17 cellular contexts compared by ENCODE assay signal in the genomic region with DNA sequence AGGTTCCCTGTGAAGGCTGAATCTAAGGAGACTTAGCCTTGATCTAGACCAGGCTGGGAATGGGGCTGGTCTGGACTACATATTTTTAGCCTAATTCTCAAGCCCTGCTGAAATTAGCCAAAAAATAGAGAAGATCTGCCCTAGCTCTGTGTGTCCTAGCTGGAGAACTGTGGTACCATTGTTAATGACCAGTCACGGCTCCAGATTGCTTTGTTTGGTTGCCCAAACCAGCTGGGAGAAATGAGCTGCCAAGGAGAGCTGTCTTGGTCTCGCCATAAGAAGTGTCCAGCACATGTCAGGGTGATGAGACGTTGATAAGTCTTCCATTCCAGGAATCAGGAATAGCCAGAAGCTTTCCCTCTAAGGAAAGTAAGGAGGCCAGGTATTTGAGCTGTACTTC. TPM values are rescaled to one million over a fixed set of nuclear protein-coding genes. Genes with fewer than 3 reads are reported as not detected.
"Had no signal": no experiment of that assay in that cellular context is flagged by ENCODE, and none has a peak within 500 bp of the region (broad histone marks: within the 10 kb centered on the region; RNA-seq: fewer than 3 reads in every experiment).

No MANE protein-coding gene starts in this region.

- ATAC-seq: activated CD8-positive, alpha-beta memory T cell treated with anti-CD3 and anti-CD28 coated beads, Interleukin-2, amount 10 ng/mL, durations not matched to agents 7 days and 5 days; natural killer cell; stimulated activated naive B cell treated with anti-CD40 and anti-IgM and Interleukin-4, amounts not matched to agents 10 μg/mL and 1 μg/mL and 100 μg/mL, for 72 hours had no signal

- H3K36me3 Mint-ChIP-seq: activated CD8-positive, alpha-beta memory T cell treated with anti-CD3 and anti-CD28 coated beads, Interleukin-2, amount 10 ng/mL, durations not matched to agents 7 days and 5 days; natural killer cell; stimulated activated naive B cell treated with anti-CD40 and anti-IgM and Interleukin-4, amounts not matched to agents 10 μg/mL and 1 μg/mL and 100 μg/mL, for 72 hours had no signal

- H3K27ac ChIP-seq: ascending aorta, sigmoid colon, suprapubic skin had no signal

- H3K27ac Mint-ChIP-seq: activated CD8-positive, alpha-beta memory T cell treated with anti-CD3 and anti-CD28 coated beads, Interleukin-2, amount 10 ng/mL, durations not matched to agents 7 days and 5 days; natural killer cell; stimulated activated naive B cell treated with anti-CD40 and anti-IgM and Interleukin-4, amounts not matched to agents 10 μg/mL and 1 μg/mL and 100 μg/mL, for 72 hours had no signal

- H3K4me3 ChIP-seq: ascending aorta, sigmoid colon, suprapubic skin had no signal

- H3K4me1 ChIP-seq: ascending aorta, sigmoid colon had no signal

- H3K4me1 Mint-ChIP-seq: activated CD8-positive, alpha-beta memory T cell treated with anti-CD3 and anti-CD28 coated beads, Interleukin-2, amount 10 ng/mL, durations not matched to agents 7 days and 5 days; natural killer cell; stimulated activated naive B cell treated with anti-CD40 and anti-IgM and Interleukin-4, amounts not matched to agents 10 μg/mL and 1 μg/mL and 100 μg/mL, for 72 hours had no signal

- H3K9me3 ChIP-seq: ascending aorta, sigmoid colon, suprapubic skin had no signal

- DNase-seq: activated CD8-positive, alpha-beta memory T cell treated with anti-CD3 and anti-CD28 coated beads, Interleukin-2, amount 10 ng/mL, durations not matched to agents 7 days and 5 days; activated gamma-delta T cell treated with Interleukin-2 at 50 U/mL for 16 hours; activated T-cell treated with anti-CD3 and anti-CD28 coated beads, Interleukin-2, amount 50 U/mL, for 48 hours; cortex of kidney; effector memory CD4-positive, alpha-beta T cell; erythroblast; natural killer cell; sigmoid colon; stimulated activated CD4-positive, alpha-beta T cell treated with anti-CD3 and anti-CD28 coated beads, Interleukin-2, amount 100 ng/mL, for 24 hours; stimulated activated naive B cell treated with anti-CD40 and anti-IgM and Interleukin-4, amounts not matched to agents 10 μg/mL and 1 μg/mL and 100 μg/mL, for 72 hours had no signal

- H3K9me3 Mint-ChIP-seq: natural killer cell; stimulated activated naive B cell treated with anti-CD40 and anti-IgM and Interleukin-4, amounts not matched to agents 10 μg/mL and 1 μg/mL and 100 μg/mL, for 72 hours had no signal

- H3K4me3 Mint-ChIP-seq: activated CD8-positive, alpha-beta memory T cell treated with anti-CD3 and anti-CD28 coated beads, Interleukin-2, amount 10 ng/mL, durations not matched to agents 7 days and 5 days; natural killer cell; stimulated activated naive B cell treated with anti-CD40 and anti-IgM and Interleukin-4, amounts not matched to agents 10 μg/mL and 1 μg/mL and 100 μg/mL, for 72 hours had no signal

- H3K27me3 ChIP-seq: ascending aorta had no signal

RNA-seq across cellular contexts. Expression of a gene that starts 20.7 kb away (rescaled TPM):
- total RNA-seq: activated CD8-positive, alpha-beta memory T cell treated with anti-CD3 and anti-CD28 coated beads, Interleukin-2, amount 10 ng/mL, durations not matched to agents 7 days and 5 days; ascending aorta; lung microvascular endothelial cell; mucosa of gallbladder; natural killer cell; pulmonary artery endothelial cell; sigmoid colon; suprapubic skin; T-helper 2 cell treated with Interferon-gamma antibody and Interleukin-4, amounts not matched to agents 100 ng/mL and 5 ng/mL, for 36 hours; ureter had no signal

RNA-seq across cellular contexts. Expression of a gene that starts 40.3 kb away (rescaled TPM):
- total RNA-seq: activated CD8-positive, alpha-beta memory T cell treated with anti-CD3 and anti-CD28 coated beads, Interleukin-2, amount 10 ng/mL, durations not matched to agents 7 days and 5 days; ascending aorta; lung microvascular endothelial cell; mucosa of gallbladder; natural killer cell; pulmonary artery endothelial cell; sigmoid colon; suprapubic skin; T-helper 2 cell treated with Interferon-gamma antibody and Interleukin-4, amounts not matched to agents 100 ng/mL and 5 ng/mL, for 36 hours; ureter had no signal
